Comparison of ENCODE assay signal across 13 cellular contexts in genomic region chr2:44850016-44850415, GRCh38.
DNase-seq lines count a peak whose midpoint lies in the region.
"Had no signal": no experiment of that assay in that cellular context is flagged by ENCODE, and none has a peak within 500 bp of the region (broad histone marks: within the 10 kb centered on the region; RNA-seq: fewer than 3 reads in every experiment).

No MANE protein-coding gene starts in this region.

- no peaks in the 10 kb centered on the region for H3K4me1 Mint-ChIP-seq in activated CD4-positive, alpha-beta T cell treated with anti-CD3 and anti-CD28 coated beads, Interleukin-2, amount 10 ng/mL, durations not matched to agents 24 days and 14 days
- H3K4me1 Mint-ChIP-seq: B cell had no signal

- H3K27ac Mint-ChIP-seq in activated CD4-positive, alpha-beta T cell treated with anti-CD3 and anti-CD28 coated beads, Interleukin-2, amount 10 ng/mL, durations not matched to agents 24 days and 14 days: no peak overlapping the region
- H3K27ac Mint-ChIP-seq: B cell; CD4-positive, alpha-beta T cell; CD8-positive, alpha-beta T cell had no signal

- H3K36me3 Mint-ChIP-seq in activated CD4-positive, alpha-beta T cell treated with anti-CD3 and anti-CD28 coated beads, Interleukin-2, amount 10 ng/mL, durations not matched to agents 24 days and 14 days (ENCODE audit: low read depth): no peaks in the 10 kb centered on the region
- H3K36me3 Mint-ChIP-seq: CD8-positive, alpha-beta T cell had no signal

- DNase-seq in activated CD4-positive, alpha-beta T cell treated with anti-CD3 and anti-CD28 coated beads, Interleukin-2, amount 10 ng/mL, durations not matched to agents 24 days and 14 days: peak; percentile 40
- DNase-seq in activated CD4-positive, alpha-beta T cell treated with anti-CD3 and anti-CD28 coated beads, Interleukin-2, amount 50 U/mL, for 48 hours: no peak
- peak; percentile 20 for DNase-seq in islet precursor cell
- DNase-seq in hippocampal formation (lab: John Stamatoyannopoulos, UW): no peak
- no peak for DNase-seq in H4 (ENCODE audit: low spot score)
- DNase-seq: AML-193; Caco-2; Calu3; CD4-positive, alpha-beta T cell; CD8-positive, alpha-beta T cell; DMS79 treated with DMSO at 0.1 percent for 48 hours; GF-D8 had no signal

- intact Hi-C loops in activated CD4-positive, alpha-beta T cell treated with anti-CD3 and anti-CD28 coated beads, Interleukin-2, amount 10 ng/mL, durations not matched to agents 24 days and 14 days (cut with micrococcal nuclease): no loop called here

- H3K9me3 Mint-ChIP-seq in activated CD4-positive, alpha-beta T cell treated with anti-CD3 and anti-CD28 coated beads, Interleukin-2, amount 10 ng/mL, durations not matched to agents 24 days and 14 days: no peaks in the 10 kb centered on the region
- H3K9me3 Mint-ChIP-seq: CD4-positive, alpha-beta T cell; CD8-positive, alpha-beta T cell had no signal

- H3K27me3 Mint-ChIP-seq in activated CD4-positive, alpha-beta T cell treated with anti-CD3 and anti-CD28 coated beads, Interleukin-2, amount 10 ng/mL, durations not matched to agents 24 days and 14 days: peaks cover 15% of the 10 kb centered on the region

- H3K4me3 Mint-ChIP-seq in activated CD4-positive, alpha-beta T cell treated with anti-CD3 and anti-CD28 coated beads, Interleukin-2, amount 10 ng/mL, durations not matched to agents 24 days and 14 days: no peak overlapping the region
- H3K4me3 Mint-ChIP-seq: B cell; CD4-positive, alpha-beta T cell; CD8-positive, alpha-beta T cell had no signal

Comparison
In these comparisons a context has a peak if more than half of its experiments do, and no peak if none do; other contexts are left out.
1. DNase-seq: peak in activated CD4-positive, alpha-beta T cell treated with anti-CD3 and anti-CD28 coated beads, Interleukin-2, amount 10 ng/mL, durations not matched to agents 24 days and 14 days (single experiment) and islet precursor cell (single experiment); none in activated CD4-positive, alpha-beta T cell treated with anti-CD3 and anti-CD28 coated beads, Interleukin-2, amount 50 U/mL, for 48 hours (0 of 2), hippocampal formation (0 of 2) and H4 (single experiment).